In genomic region chr1:240709676-240710075, GRCh38 we compare ENCODE assay signal across 24 cellular contexts.
DNase-seq lines count a peak whose midpoint lies in the region; ATAC-seq, FAIRE-seq and TF ChIP-seq lines count a peak whose summit lies in the region.
"Had no signal": no experiment of that assay in that cellular context is flagged by ENCODE, and none has a peak within 500 bp of the region (broad histone marks: within the 10 kb centered on the region; RNA-seq: fewer than 3 reads in every experiment).

No MANE protein-coding gene starts in this region.

- H3K9me2 ChIP-seq in GM23338 (ENCODE audit: insufficient read depth) (no peaks in the 10 kb centered on the region), Karpas-422 (replicated peaks; ENCODE audit: insufficient read depth, low read length) (no peaks in the 10 kb centered on the region), hepatocyte (replicated peaks; ENCODE audit: insufficient read depth) (no peaks in the 10 kb centered on the region)

- no peaks in the 10 kb centered on the region for H3K27me3 ChIP-seq in GM23338 (ENCODE audit: insufficient read depth)
- H3K27me3 ChIP-seq in Karpas-422 (ENCODE audit: low read length) = no peaks in the 10 kb centered on the region
- H3K27me3 ChIP-seq in hepatocyte = no peaks in the 10 kb centered on the region
- H3K27me3 ChIP-seq in mesendoderm (ENCODE audit: insufficient read depth, low read length, poor library complexity) = no peaks in the 10 kb centered on the region

- H3K4me1 Mint-ChIP-seq in GM23338 = no peaks in the 10 kb centered on the region
- H3K4me1 Mint-ChIP-seq: T-cell had no signal

- H3K27ac ChIP-seq in A549 = no peak overlapping the region
- no peak overlapping the region for H3K27ac ChIP-seq in GM23338 (ENCODE audit: low read depth)
- H3K27ac ChIP-seq in Karpas-422 (ENCODE audit: low read length) = no peak overlapping the region
- H3K27ac ChIP-seq in hepatocyte = peak overlapping the region; percentile 1
- no peak overlapping the region for H3K27ac ChIP-seq in mesendoderm (ENCODE audit: low read depth, low read length)
- H3K27ac ChIP-seq: 22Rv1, RWPE1 had no signal

- H4K5ac ChIP-seq in mesendoderm (ENCODE audit: low read length) = no peak overlapping the region

- H4K20me1 ChIP-seq in GM23338 (replicated peaks; ENCODE audit: insufficient read depth) (no peaks in the 10 kb centered on the region), Karpas-422 (ENCODE audit: insufficient read depth, low read depth, low read length) (no peaks in the 10 kb centered on the region), hepatocyte (ENCODE audit: insufficient read depth, poor library complexity, severe bottlenecking) (no peaks in the 10 kb centered on the region)

- H2BK120ac ChIP-seq in mesendoderm (ENCODE audit: low read depth, low read length) = no peak overlapping the region

- POLR2A ChIA-PET in A549 (lab: Yijun Ruan, JAX) = no interaction called here

- H3K4me3 Mint-ChIP-seq in GM23338 = no peak overlapping the region
- H3K4me3 Mint-ChIP-seq: T-cell had no signal

- H3K79me2 ChIP-seq in GM23338 (replicated peaks; ENCODE audit: insufficient read depth) = no peaks in the 10 kb centered on the region
- no peaks in the 10 kb centered on the region for H3K79me2 ChIP-seq in Karpas-422 (ENCODE audit: low read length)
- no peaks in the 10 kb centered on the region for H3K79me2 ChIP-seq in hepatocyte
- H3K79me2 ChIP-seq in mesendoderm (ENCODE audit: control insufficient read depth, insufficient read depth, low read length) = no peaks in the 10 kb centered on the region

- no peak for TF ChIP-seq RAD21 in A549 (conservative IDR thresholded peaks at IDR 0.05 in 1 of 2, IDR thresholded peaks at IDR 0.05 in 1 of 2)

- H3K56ac ChIP-seq in mesendoderm (ENCODE audit: low read length) = no peak overlapping the region

- DNase-seq in A549 (ENCODE audit: low read depth in 1 of 2, low spot score in 1 of 2) = no peak
- no peak for DNase-seq in GM23338 (ENCODE audit: low spot score)
- no peak for DNase-seq in Karpas-422
- DNase-seq in hepatocyte (ENCODE audit: low spot score) = no peak
- DNase-seq in mesendoderm = no peak
- no peak for DNase-seq in DMS 273 treated with DMSO at 0.1 percent for 48 hours (lab: John Stamatoyannopoulos, UW)
- no peak for DNase-seq in H4 (ENCODE audit: low spot score)
- no peak for DNase-seq in AG08396 (ENCODE audit: low spot score)
- DNase-seq: ACHN, Calu3, DMS153, DND-41, MV-4-11, NCI-H1105 treated with DMSO at 0.1 percent for 48 hours, NCI-H146, NCI-H2029, NCI-H69, SHP77, T-cell had no signal

- H3K36me3 ChIP-seq in GM23338 (ENCODE audit: insufficient read depth) = no peaks in the 10 kb centered on the region
- H3K36me3 ChIP-seq in Karpas-422 (ENCODE audit: insufficient read depth, low read length) = no peaks in the 10 kb centered on the region
- no peaks in the 10 kb centered on the region for H3K36me3 ChIP-seq in hepatocyte (replicated peaks; ENCODE audit: insufficient read depth, low read depth)
- no peaks in the 10 kb centered on the region for H3K36me3 ChIP-seq in mesendoderm (ENCODE audit: control insufficient read depth, insufficient read depth, low read length)

- H2AK5ac ChIP-seq in mesendoderm (ENCODE audit: low read length) = no peak overlapping the region

- no peak overlapping the region for H3K4ac ChIP-seq in mesendoderm (ENCODE audit: low read depth, low read length)

- no peak overlapping the region for H2BK15ac ChIP-seq in mesendoderm (replicated peaks; ENCODE audit: low read depth)

- FAIRE-seq in A549 (lab: Jason Lieb, UNC) = no peak
- FAIRE-seq: GM18507, H54 had no signal

- no peak for TF ChIP-seq EP300 in A549 (IDR thresholded peaks at IDR 0.05)

- no peak for TF ChIP-seq CTCF in A549 (IDR thresholded peaks at IDR 0.05)
- no peak for TF ChIP-seq CTCF in GM23338 (conservative IDR thresholded peaks at IDR 0.05; ENCODE audit: low read depth in 2 of 2)
- TF ChIP-seq CTCF in hepatocyte (IDR thresholded peaks at IDR 0.05; ENCODE audit: poor library complexity) = no peak

- ATAC-seq in A549 = no peak
- no peak for ATAC-seq in GM23338
- ATAC-seq: Panc1, T-cell had no signal

- H3K36me3 Mint-ChIP-seq in GM23338 (ENCODE audit: low read depth) = no peaks in the 10 kb centered on the region
- H3K36me3 Mint-ChIP-seq: T-cell had no signal

- H2BK5ac ChIP-seq in mesendoderm (ENCODE audit: low read length) = no peak overlapping the region

- CTCF ChIA-PET in A549 (lab: Yijun Ruan, JAX) = interaction anchor here (1.4 kb wide), 1 partner anchor 17 kb away, joined by 6 read pairs; no protein-coding TSS in a partner anchor

- H3K4me1 ChIP-seq in A549 = 0 out of 3 replicates have a peak, but pooled peaks cover 3% of the 10 kb centered on the region
- no peaks in the 10 kb centered on the region for H3K4me1 ChIP-seq in GM23338 (ENCODE audit: insufficient read depth)
- H3K4me1 ChIP-seq in Karpas-422 (ENCODE audit: low read length) = no peaks in the 10 kb centered on the region
- no peaks in the 10 kb centered on the region for H3K4me1 ChIP-seq in hepatocyte (ENCODE audit: insufficient read depth)
- no peaks in the 10 kb centered on the region for H3K4me1 ChIP-seq in mesendoderm (ENCODE audit: control insufficient read depth, low read depth, low read length)

- 32% methylated on average over 6 of the region's 6 CpGs for WGBS in A549 (ENCODE audit: missing lambda C conversion rate)
- WGBS in hepatocyte (ENCODE audit: low lambda C conversion rate, missing lambda C conversion rate) = 88% methylated on average over 6 of the region's 6 CpGs
- WGBS in mesendoderm (ENCODE audit: extremely low coverage, insufficient coverage, low lambda C conversion rate) = no CpG with 5 or more reads among the region's 6 CpGs

- TF ChIP-seq POLR2A in A549 (IDR thresholded peaks at IDR 0.05; ENCODE audit: low read length) = no peak

- H3K9me3 ChIP-seq in A549 (no peaks in the 10 kb centered on the region), Karpas-422 (ENCODE audit: low read length) (no peaks in the 10 kb centered on the region), hepatocyte (ENCODE audit: low read depth) (no peaks in the 10 kb centered on the region)

- H3F3A ChIP-seq in GM23338 (replicated peaks; ENCODE audit: low read depth) = no peaks in the 10 kb centered on the region

- H3K4me3 ChIP-seq in A549 = no peak overlapping the region
- H3K4me3 ChIP-seq in GM23338 = no peak overlapping the region
- H3K4me3 ChIP-seq in Karpas-422 (ENCODE audit: low read length) = no peak overlapping the region; the same call in 1 of the 2 replicates
- H3K4me3 ChIP-seq in hepatocyte = no peak overlapping the region
- no peak overlapping the region for H3K4me3 ChIP-seq in mesendoderm (ENCODE audit: low read length)

- H3K27me3 Mint-ChIP-seq in GM23338 (ENCODE audit: insufficient read depth, low read depth, poor library complexity) = peaks cover 2% of the 10 kb centered on the region
- H3K27me3 Mint-ChIP-seq: T-cell had no signal

- no peak overlapping the region for H3K27ac Mint-ChIP-seq in GM23338
- H3K27ac Mint-ChIP-seq: T-cell had no signal

- no peak overlapping the region for H3K23ac ChIP-seq in mesendoderm (ENCODE audit: low read length)

- no peaks in the 10 kb centered on the region for H3K79me1 ChIP-seq in mesendoderm (ENCODE audit: low read length)

- H3K9ac ChIP-seq in Karpas-422 (ENCODE audit: low read length) = no peak overlapping the region
- no peak overlapping the region for H3K9ac ChIP-seq in mesendoderm (ENCODE audit: low read length)

- no peak overlapping the region for H3K18ac ChIP-seq in mesendoderm (ENCODE audit: low read length)

- H3K9me3 Mint-ChIP-seq in GM23338 = no peaks in the 10 kb centered on the region

- H2AFZ ChIP-seq in GM23338 (peak overlapping the region; percentile 15), Karpas-422 (ENCODE audit: low read length) (no peak overlapping the region), hepatocyte (no peak overlapping the region)

- H3K4me2 ChIP-seq in A549 (peak overlapping the region; percentile 18; the same call in 1 of the 3 replicates), GM23338 (no peak overlapping the region), Karpas-422 (ENCODE audit: low read depth, low read length, poor library complexity, severe bottlenecking) (peak overlapping the region; percentile 17), hepatocyte (no peak overlapping the region), mesendoderm (ENCODE audit: low read length) (no peak overlapping the region)

- no peak overlapping the region for H4K8ac ChIP-seq in mesendoderm (ENCODE audit: low read depth, low read length)

TF ChIP-seq in A549, 52 proteins besides CTCF, POLR2A, EP300 and RAD21 (continues in another document):
- no peak for TF ChIP-seq SMC3 (IDR thresholded peaks at IDR 0.05)
- TF ChIP-seq POLR2AphosphoS2 (conservative IDR thresholded peaks at IDR 0.05; ENCODE audit: low read length) = no peak

TF ChIP-seq in GM23338, 12 proteins besides CTCF, POLR2A, EP300 and RAD21 (continues in another document):
- TF ChIP-seq POLR2AphosphoS5 (IDR thresholded peaks at IDR 0.05; ENCODE audit: low read depth) = no peak
- no peak for TF ChIP-seq ETS1 (IDR thresholded peaks at IDR 0.05)
- TF ChIP-seq ZNF114 (CRISPR knock-in tag; IDR thresholded peaks at IDR 0.05) = no peak
- no peak for TF ChIP-seq JUNB (IDR thresholded peaks at IDR 0.05; ENCODE audit: unreplicated experiment)
- TF ChIP-seq CREB1 (CRISPR knock-in tag; IDR thresholded peaks at IDR 0.05; ENCODE audit: low read depth) = no peak

Comparison
In these comparisons a context has a peak if more than half of its experiments do, and no peak if none do; other contexts are left out.
1. H3K4me2 ChIP-seq: peak in A549 (single experiment) and Karpas-422 (single experiment); none in GM23338 (single experiment), hepatocyte (single experiment) and mesendoderm (single experiment).